34 cellular contexts compared by ENCODE assay signal in genomic region chr4:117068120-117068519, GRCh38.
"Had no signal": no experiment of that assay in that cellular context is flagged by ENCODE, and none has a peak within 500 bp of the region (broad histone marks: within the 10 kb centered on the region; RNA-seq: fewer than 3 reads in every experiment).

No MANE protein-coding gene starts in this region.

- H3K36me3 ChIP-seq: MG63 had no signal

- H3K4me3 ChIP-seq: MG63 had no signal

- H3K9ac ChIP-seq: KMS-11 had no signal

- H3K9me3 ChIP-seq: MG63 had no signal

- DNase-seq: Karpas-422, Kasumi-1, KBM-7, KG1, MG63, MM.1S, MV-4-11, NCI-H1048, NCI-H1092, NCI-H1092 treated with DMSO at 0.1 percent for 48 hours, NCI-H1105, NCI-H1105 treated with DMSO at 0.1 percent for 48 hours, NCI-H1417, NCI-H1417 treated with DMSO at 0.1 percent for 48 hours, NCI-H1436, NCI-H1436 treated with DMSO at 0.1 percent for 48 hours, NCI-H146, NCI-H1694, NCI-H1694 treated with DMSO at 0.1 percent for 48 hours, NCI-H187, NCI-H187 treated with DMSO at 0.1 percent for 48 hours, NCI-H1930, NCI-H2029, NCI-H2029 treated with DMSO at 0.1 percent for 48 hours, NCI-H2081, NCI-H2081 treated with DMSO at 0.1 percent for 48 hours, NCI-H2107, NCI-H2171, NCI-H2171 treated with DMSO at 0.1 percent for 48 hours, NCI-H2227 treated with DMSO at 0.1 percent for 48 hours, NCI-H226, NCI-H345, NCI-H510A had no signal

- H3K4me2 ChIP-seq: KMS-11 had no signal

- H3K27ac ChIP-seq: KMS-11 had no signal

- H3K27me3 ChIP-seq: MG63 had no signal
